In the genomic region with DNA sequence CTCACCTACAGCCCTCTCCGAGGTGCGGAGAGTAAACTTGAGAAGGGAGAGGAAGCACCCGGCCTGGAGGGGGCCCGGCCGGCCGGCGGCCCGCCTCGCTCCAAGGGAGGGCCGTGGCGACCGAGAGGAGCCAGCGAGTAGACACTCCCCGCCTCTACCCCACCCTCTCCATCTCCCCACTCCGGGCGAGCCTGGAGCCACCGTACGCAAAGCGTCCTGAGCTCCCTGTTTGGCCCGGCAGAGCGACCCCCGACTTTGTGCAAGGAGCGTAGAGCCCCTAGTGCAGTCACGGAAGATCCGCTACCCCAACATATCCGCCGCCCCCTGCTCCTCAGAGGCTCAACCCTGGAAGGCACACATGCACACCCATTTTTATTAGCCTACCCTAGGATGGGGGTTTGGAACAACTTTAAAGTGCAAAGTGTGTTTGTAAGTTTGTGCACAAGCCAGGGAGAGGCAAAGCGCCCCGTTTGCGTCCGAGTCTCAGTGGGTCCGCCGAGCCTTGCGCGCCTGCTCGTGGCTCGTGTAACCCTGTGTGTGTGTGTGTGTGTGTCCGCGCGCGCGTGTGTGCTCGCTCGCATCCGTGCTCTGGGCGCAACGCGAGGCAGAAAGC, we compare ENCODE assay signal across 8 cellular contexts. TPM values are rescaled to one million over a fixed set of nuclear protein-coding genes. Genes with fewer than 3 reads are reported as not detected.
DNase-seq lines count a peak whose midpoint lies in the region; ATAC-seq and TF ChIP-seq lines count a peak whose summit lies in the region.

No MANE protein-coding gene starts in this region.

- H3K4me3 ChIP-seq in aorta (ENCODE audit: low read length in 2 of 2): peak overlapping the region; percentile 29 to 88

- POLR2A ChIA-PET in activated CD8-positive, alpha-beta T cell treated with anti-CD3 and anti-CD28 coated beads for 36 hours (lab: Charles Lee): interaction anchor here (1.1 to 1.4 kb wide), 2 partner anchors 10 to 204 kb away, joined by 3 to 4 read pairs; partner anchors contain the start of gene SNAPC5
- POLR2A ChIA-PET in naive thymus-derived CD8-positive, alpha-beta T cell (lab: Charles Lee): interaction anchor here (0.6 to 2.4 kb wide), 6 partner anchors 8 to 66 kb away, joined by 3 to 17 read pairs (median 4); no protein-coding TSS in a partner anchor

- H3K27me3 ChIP-seq in aorta (ENCODE audit: control insufficient read depth in 1 of 2, insufficient read depth in 2 of 2, low read length in 1 of 2): no peaks in the 10 kb centered on the region

- H3K27ac Mint-ChIP-seq in activated CD8-positive, alpha-beta T cell treated with anti-CD3 and anti-CD28 coated beads for 36 hours: no peak overlapping the region
- peak overlapping the region in 8 of 10 donors; percentile 51 to 91 (median 74) for H3K27ac Mint-ChIP-seq in naive thymus-derived CD8-positive, alpha-beta T cell

- H3K27me3 Mint-ChIP-seq in activated CD8-positive, alpha-beta T cell treated with anti-CD3 and anti-CD28 coated beads for 36 hours: peaks cover 21% of the 10 kb centered on the region
- peaks cover 4 to 29% (median 14%) of the 10 kb centered on the region in 5 donors for H3K27me3 Mint-ChIP-seq in naive thymus-derived CD8-positive, alpha-beta T cell

- peak overlapping the region; percentile 77 for H3K4me3 Mint-ChIP-seq in activated CD8-positive, alpha-beta T cell treated with anti-CD3 and anti-CD28 coated beads for 36 hours
- peak overlapping the region; percentile 87 to 94 (median 92) for H3K4me3 Mint-ChIP-seq in naive thymus-derived CD8-positive, alpha-beta T cell

- H3K4me1 ChIP-seq in aorta (ENCODE audit: control insufficient read depth in 1 of 2, insufficient read depth in 2 of 2, low read length in 2 of 2): no peaks in the 10 kb centered on the region

- no peaks in the 10 kb centered on the region for H3K9me3 Mint-ChIP-seq in activated CD8-positive, alpha-beta T cell treated with anti-CD3 and anti-CD28 coated beads for 36 hours
- no peaks in the 10 kb centered on the region for H3K9me3 Mint-ChIP-seq in naive thymus-derived CD8-positive, alpha-beta T cell

- no peaks in the 10 kb centered on the region for H3K36me3 ChIP-seq in aorta (ENCODE audit: control insufficient read depth in 1 of 2, insufficient read depth in 2 of 2, low read length in 1 of 2)

- peak overlapping the region; percentile 59 to 94 for H3K27ac ChIP-seq in aorta (ENCODE audit: low read depth in 1 of 2, low read length in 2 of 2)

- CTCF ChIA-PET in activated CD8-positive, alpha-beta T cell treated with anti-CD3 and anti-CD28 coated beads for 36 hours (lab: Charles Lee): interaction anchor here (0.7 kb wide), 1 partner anchor 138 kb away, joined by 3 read pairs; no protein-coding TSS in a partner anchor

- DNase-seq in DMS114 treated with DMSO at 0.1 percent for 48 hours (lab: John Stamatoyannopoulos, UW; ENCODE audit: unreplicated experiment) (peak; percentile 71), KG1 (lab: John Stamatoyannopoulos, UW) (peak; percentile 70), aorta (peak; percentile 84), NCI-H1694 treated with DMSO at 0.1 percent for 48 hours (lab: John Stamatoyannopoulos, UW) (no peak)
- peak; percentile 56 for DNase-seq in activated CD8-positive, alpha-beta T cell treated with anti-CD3 and anti-CD28 coated beads for 36 hours
- DNase-seq in naive thymus-derived CD8-positive, alpha-beta T cell: peak in 8 of 10 donors; percentile 7 to 69 (median 40)

- TF ChIP-seq CTCF in activated CD8-positive, alpha-beta T cell treated with anti-CD3 and anti-CD28 coated beads for 36 hours (IDR thresholded peaks at IDR 0.05): no peak

- no peaks in the 10 kb centered on the region for H3K36me3 Mint-ChIP-seq in activated CD8-positive, alpha-beta T cell treated with anti-CD3 and anti-CD28 coated beads for 36 hours (ENCODE audit: low read depth)
- peaks cover 0 to 3% (median 0%) of the 10 kb centered on the region in 3 donors for H3K36me3 Mint-ChIP-seq in naive thymus-derived CD8-positive, alpha-beta T cell

- intact Hi-C loops in activated CD8-positive, alpha-beta T cell treated with anti-CD3 and anti-CD28 coated beads for 36 hours (cut with micrococcal nuclease): no loop called here
- intact Hi-C loops in aorta (cut with DNase I): loop anchor here (2.0 to 5.0 kb wide), 3 partner anchors 73 to 151 kb away; no protein-coding TSS in a partner anchor

- WGBS in aorta, 2 donors: 0% methylated on average over 47 to 48 of the region's 48 CpGs

- H3K4me1 Mint-ChIP-seq in activated CD8-positive, alpha-beta T cell treated with anti-CD3 and anti-CD28 coated beads for 36 hours (ENCODE audit: low read depth): peaks cover 11% of the 10 kb centered on the region
- H3K4me1 Mint-ChIP-seq in naive thymus-derived CD8-positive, alpha-beta T cell: peaks cover 7 to 19% (median 14%) of the 10 kb centered on the region in 4 donors

- no peaks in the 10 kb centered on the region for H3K9me3 ChIP-seq in aorta (ENCODE audit: control insufficient read depth, low read length)

- ATAC-seq in GM21447 (IDR thresholded peaks at IDR 0.05; ENCODE audit: unreplicated experiment): peak; percentile 39
- ATAC-seq in activated CD8-positive, alpha-beta T cell treated with anti-CD3 and anti-CD28 coated beads for 36 hours: peak; percentile 46
- ATAC-seq in esophagus mucosa: peak; percentile 42
- peak; percentile 25 to 33 for ATAC-seq in naive thymus-derived CD8-positive, alpha-beta T cell
- peak; percentile 77 for ATAC-seq in aorta (ENCODE audit: low FRiP score)

RNA-seq across cellular contexts. Expression of gene SMAD6, which starts 0.5 kb away (rescaled TPM):
- under 1 TPM; 0.25 to 0.41 TPM for total RNA-seq in activated CD8-positive, alpha-beta T cell treated with anti-CD3 and anti-CD28 coated beads for 36 hours
- total RNA-seq in esophagus mucosa (1.2 TPM), aorta (10 to 100 TPM; 34.8 to 92.0 TPM)
- under 1 TPM; 0.08 to 0.16 TPM for total RNA-seq in naive thymus-derived CD8-positive, alpha-beta T cell
- polyA plus RNA-seq in naive thymus-derived CD8-positive, alpha-beta T cell: not detected
- polyA plus RNA-seq in aorta: 10 to 100 TPM in 1 of 2 donors, 1 to 10 TPM in 1; 7.1 to 14.3 TPM

Comparison
In these comparisons a context has a peak if more than half of its experiments do, and no peak if none do; other contexts are left out.
1. RNA of gene SMAD6, which starts 0.5 kb away (total RNA-seq): 34.8 to 92.0 TPM in aorta; 1.2 TPM in esophagus mucosa (single experiment), 0.25 to 0.41 TPM in activated CD8-positive, alpha-beta T cell treated with anti-CD3 and anti-CD28 coated beads for 36 hours and 0.08 to 0.16 TPM in naive thymus-derived CD8-positive, alpha-beta T cell; every median in the first group is over 10 times any median in the second.
2. Peak in every context shown above with its lines, with median percentiles within 50 percentile points of each other: ATAC-seq.